In genomic region chr18:78792094-78792493, GRCh38 we compare ENCODE assay signal across 23 cellular contexts.
"Had no signal": no experiment of that assay in that cellular context is flagged by ENCODE, and none has a peak within 500 bp of the region (broad histone marks: within the 10 kb centered on the region; RNA-seq: fewer than 3 reads in every experiment).

No MANE protein-coding gene starts in this region.

- H3K27me3 ChIP-seq: body of pancreas, colonic mucosa had no signal

- H3K9me3 ChIP-seq: body of pancreas, colonic mucosa had no signal

- DNase-seq: activated CD4-positive, alpha-beta memory T cell treated with anti-CD3 and anti-CD28 coated beads for 36 hours; activated CD4-positive, alpha-beta T cell treated with anti-CD3 and anti-CD28 coated beads for 36 hours; activated CD4-positive, alpha-beta T cell treated with anti-CD3 and anti-CD28 coated beads, Interleukin-2, amount 10 ng/mL, durations not matched to agents 24 days and 14 days; activated CD4-positive, CD25-positive, alpha-beta regulatory T cell; activated CD4-positive, CD25-positive, alpha-beta regulatory T cell treated with anti-CD3 and anti-CD28 coated beads, Interleukin-2, amount 50 U/mL, for 72 hours; activated CD8-positive, alpha-beta memory T cell treated with anti-CD3 and anti-CD28 coated beads, Interleukin-2, amount 10 ng/mL, durations not matched to agents 7 days and 5 days; activated CD8-positive, alpha-beta memory T cell treated with anti-CD3 and anti-CD28 coated beads, Interleukin-2, amount 50 U/mL, for 4 hours; activated CD8-positive, alpha-beta T cell treated with anti-CD3 and anti-CD28 coated beads, Interleukin-2, amount 10 ng/mL, durations not matched to agents 7 days and 5 days; activated gamma-delta T cell treated with Interleukin-2 at 50 U/mL for 16 hours; activated naive CD4-positive, alpha-beta T cell treated with anti-CD3 and anti-CD28 coated beads, Interleukin-2, amount 50 U/mL, for 16 hours; activated naive CD4-positive, alpha-beta T cell treated with Interleukin-2 at 50 U/mL for 16 hours; activated T-cell treated with anti-CD3 and anti-CD28 coated beads, Interleukin-2, amount 50 U/mL, for 1 hour; activated T-cell treated with anti-CD3 and anti-CD28 coated beads, Interleukin-2, amount 50 U/mL, for 48 hours; amniotic stem cell; anterior cingulate cortex; body of pancreas; central memory CD4-positive, alpha-beta T cell; cerebellar nuclear complex; colonic mucosa; effector CD8-positive, alpha-beta T cell; foreskin fibroblast; T-helper 1 cell; T-helper 17 cell had no signal

- ATAC-seq: activated CD4-positive, alpha-beta T cell treated with anti-CD3 and anti-CD28 coated beads for 36 hours; activated CD8-positive, alpha-beta memory T cell treated with anti-CD3 and anti-CD28 coated beads, Interleukin-2, amount 10 ng/mL, durations not matched to agents 7 days and 5 days; activated CD8-positive, alpha-beta T cell treated with anti-CD3 and anti-CD28 coated beads, Interleukin-2, amount 10 ng/mL, durations not matched to agents 7 days and 5 days; body of pancreas; T-helper 17 cell had no signal

- H3K4me1 ChIP-seq: body of pancreas, colonic mucosa had no signal

- H3K27ac ChIP-seq: body of pancreas, colonic mucosa had no signal

- H3K36me3 ChIP-seq: colonic mucosa had no signal

- H3K4me3 ChIP-seq: body of pancreas, colonic mucosa had no signal
